ENCODE assay signal across 21 cellular contexts in the genomic region with DNA sequence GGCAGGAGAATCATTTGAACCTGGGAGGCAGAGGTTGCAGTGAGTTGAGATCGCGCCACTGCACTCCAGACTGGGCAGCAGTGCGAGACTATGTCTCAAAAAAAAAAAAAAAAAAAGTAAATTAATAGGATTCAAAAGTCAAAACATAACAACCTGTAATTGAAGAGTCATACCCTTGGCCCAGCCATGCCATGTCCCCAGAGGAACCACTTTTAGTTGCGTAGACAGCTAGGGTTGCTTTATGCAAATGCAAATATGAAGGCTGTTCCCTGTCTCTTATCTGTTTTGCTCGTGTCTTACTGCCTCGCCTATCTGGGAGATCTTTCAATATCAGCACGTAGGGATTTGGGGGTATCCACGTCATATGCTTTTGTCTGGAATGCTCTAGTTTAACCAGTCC.
"Had no signal": no experiment of that assay in that cellular context is flagged by ENCODE, and none has a peak within 500 bp of the region (broad histone marks: within the 10 kb centered on the region; RNA-seq: fewer than 3 reads in every experiment).

No MANE protein-coding gene starts in this region.

- H3K4me1 ChIP-seq: SJSA1 had no signal

- H3K4me3 ChIP-seq: SJSA1, SK-N-MC had no signal

- H3K36me3 ChIP-seq: SJSA1 had no signal

- DNase-seq: IMR-90, Karpas-422, KG1, MM.1S, NCI-H1092 treated with DMSO at 0.1 percent for 48 hours, NCI-H1436, NCI-H187, NCI-H2029, NCI-H2081 treated with DMSO at 0.1 percent for 48 hours, NCI-H2171, NCI-H226, NCI-H446, NCI-H510A, NCI-H524 treated with DMSO at 0.1 percent for 48 hours, NCI-H69, NCI-H774, RPMI8226, SIG-M5 had no signal

- H3K27ac ChIP-seq: SJSA1, SK-N-MC had no signal

- H3K9me3 ChIP-seq: SJSA1 had no signal

- FAIRE-seq: RCC 7860 had no signal
